8 cellular contexts compared by ENCODE assay signal in genomic region chr12:6469609-6470374, GRCh38. TPM values are rescaled to one million over a fixed set of nuclear protein-coding genes. Genes with fewer than 3 reads are reported as not detected.
DNase-seq lines count a peak whose midpoint lies in the region; ATAC-seq, FAIRE-seq and TF ChIP-seq lines count a peak whose summit lies in the region.

No MANE protein-coding gene starts in this region.

- H3K9me3 ChIP-seq in gastroesophageal sphincter (no peaks in the 10 kb centered on the region), small intestine (ENCODE audit: control insufficient read depth, low read depth) (no peaks in the 10 kb centered on the region)

- TF ChIP-seq POLR2A in gastroesophageal sphincter (IDR thresholded peaks at IDR 0.05): no peak

- peaks cover 0 to 53% (median 4%) of the 10 kb centered on the region in 3 donors for H3K4me1 ChIP-seq in gastroesophageal sphincter
- no peaks in the 10 kb centered on the region for H3K4me1 ChIP-seq in small intestine (ENCODE audit: control insufficient read depth in 2 of 2, insufficient read depth in 1 of 2, low read depth in 1 of 2, low read length in 1 of 2)

- H3K4me3 ChIP-seq in gastroesophageal sphincter (peak overlapping the region; percentile 61 to 63), small intestine (ENCODE audit: low read depth in 1 of 2, low read length in 2 of 2) (peak overlapping the region; percentile 61 to 68)

- no peaks in the 10 kb centered on the region for H3K27me3 ChIP-seq in gastroesophageal sphincter
- H3K27me3 ChIP-seq in small intestine (ENCODE audit: control insufficient read depth in 2 of 2, insufficient read depth in 2 of 2, low read length in 2 of 2): no peaks in the 10 kb centered on the region

- WGBS in gastroesophageal sphincter (ENCODE audit: low coverage in 1 of 2), 2 donors: 30 to 47% methylated on average over 4 to 7 of the region's 16 CpGs
- WGBS in small intestine, 3 donors: 23 to 27% (median 24%) methylated on average over 15 to 16 of the region's 16 CpGs

- ATAC-seq in gastroesophageal sphincter: no peak
- no peak for ATAC-seq in GM18502 (IDR thresholded peaks at IDR 0.05; ENCODE audit: poor library complexity, unreplicated experiment)

- H3K27ac ChIP-seq in gastroesophageal sphincter: peak overlapping the region; percentile 70 to 93 (median 84)
- H3K27ac ChIP-seq in small intestine (ENCODE audit: low read depth in 1 of 2, low read length in 1 of 2): peak overlapping the region; percentile 39 to 95

- peaks cover 0 to 14% of the 10 kb centered on the region in 2 donors for H3K36me3 ChIP-seq in gastroesophageal sphincter
- H3K36me3 ChIP-seq in small intestine (ENCODE audit: control insufficient read depth in 2 of 2, insufficient read depth in 2 of 2, low read length in 2 of 2): peaks cover 0 to 6% of the 10 kb centered on the region in 2 donors

- no peak for FAIRE-seq in small intestine (lab: Jason Lieb, UNC)

- DNase-seq in NCI-H1105 treated with DMSO at 0.1 percent for 48 hours (lab: John Stamatoyannopoulos, UW): peak; percentile 5
- DNase-seq in NCI-H1105 (lab: John Stamatoyannopoulos, UW): no peak
- DNase-seq in SW480 (ENCODE audit: low spot score): peak; percentile 20
- DNase-seq in small intestine: no peak
- DNase-seq in NCI-H1930 (lab: John Stamatoyannopoulos, UW): no peak
- DNase-seq in DMS153 (lab: John Stamatoyannopoulos, UW): no peak

- no peak for TF ChIP-seq EP300 in gastroesophageal sphincter (IDR thresholded peaks at IDR 0.05)

- no peak for TF ChIP-seq CTCF in gastroesophageal sphincter (IDR thresholded peaks at IDR 0.05)

RNA-seq across cellular contexts. Expression of gene VAMP1, which starts 0.7 kb away (rescaled TPM):
- total RNA-seq in gastroesophageal sphincter: 10 to 100 TPM; 10.5 to 45.5 (median 17.9) TPM
- 1 to 10 TPM; 1.6 to 5.8 (median 1.8) TPM for polyA plus RNA-seq in small intestine

RNA-seq across cellular contexts. Expression of gene TAPBPL, which starts 17.9 kb away (rescaled TPM):
- total RNA-seq in gastroesophageal sphincter: 10 to 100 TPM; 11.6 to 31.3 (median 16.4) TPM
- polyA plus RNA-seq in small intestine: 10 to 100 TPM; 26.4 to 38.6 (median 31.5) TPM

RNA-seq across cellular contexts. Expression of gene MRPL51, which starts 23.3 kb away (rescaled TPM):
- 10 to 100 TPM; 51.0 to 99.3 (median 66.0) TPM for total RNA-seq in gastroesophageal sphincter
- 100 to 1,000 TPM in 1 of 3 donors, 10 to 100 TPM in 2; 88.1 to 126 (median 89.5) TPM for polyA plus RNA-seq in small intestine

RNA-seq across cellular contexts. Expression of gene NCAPD2, which starts 24.1 kb away (rescaled TPM):
- total RNA-seq in gastroesophageal sphincter: 10 to 100 TPM; 21.2 to 28.0 (median 24.8) TPM
- polyA plus RNA-seq in small intestine: 10 to 100 TPM in 2 of 3 donors, 1 to 10 TPM in 1; 6.5 to 30.9 (median 13.2) TPM

RNA-seq across cellular contexts. Expression of gene CD27, which starts 25.0 kb away (rescaled TPM):
- total RNA-seq in gastroesophageal sphincter: under 1 TPM in 2 of 4 donors, not detected in 2; 0.45 to 0.89 TPM
- polyA plus RNA-seq in small intestine: 10 to 100 TPM in 1 of 3 donors, 1 to 10 TPM in 1, under 1 TPM in 1; 0.45 to 16.2 (median 3.7) TPM

Comparison
In these comparisons a context has a peak if more than half of its experiments do, and no peak if none do; other contexts are left out.
1. DNase-seq: peak in NCI-H1105 treated with DMSO at 0.1 percent for 48 hours (single experiment) and SW480 (single experiment); none in NCI-H1105 (single experiment), small intestine (single experiment), NCI-H1930 (0 of 2) and DMS153 (single experiment).